1 cellular context compared by ENCODE assay signal in genomic region chr11:18394928-18395734, GRCh38.
TF ChIP-seq lines count a peak whose summit lies in the region.

No MANE protein-coding gene starts in this region.

TF ChIP-seq in endothelial cell of umbilical vein, 7 proteins besides CTCF, POLR2A, EP300 and RAD21:
- TF ChIP-seq MAX (IDR thresholded peaks at IDR 0.05; ENCODE audit: insufficient read depth, insufficient read length) (no peak), EZH2 (IDR thresholded peaks at IDR 0.05; ENCODE audit: borderline replicate concordance, low read depth, low read length, severe bottlenecking) (no peak), JUN (IDR thresholded peaks at IDR 0.05; ENCODE audit: borderline replicate concordance, insufficient read depth, insufficient read length, low read depth) (no peak), FOS (IDR thresholded peaks at IDR 0.05; ENCODE audit: borderline replicate concordance, insufficient read depth, low read length) (no peak), MYC (IDR thresholded peaks at IDR 0.05; ENCODE audit: low read depth, low read length) (no peak), GATA2 (IDR thresholded peaks at IDR 0.05; ENCODE audit: insufficient read depth, insufficient read length, low read depth, low read length) (no peak), POLR2AphosphoS5 (IDR thresholded peaks at IDR 0.05; ENCODE audit: insufficient read depth, low read depth, low read length) (no peak)
